12 cellular contexts compared by ENCODE assay signal in the genomic region with DNA sequence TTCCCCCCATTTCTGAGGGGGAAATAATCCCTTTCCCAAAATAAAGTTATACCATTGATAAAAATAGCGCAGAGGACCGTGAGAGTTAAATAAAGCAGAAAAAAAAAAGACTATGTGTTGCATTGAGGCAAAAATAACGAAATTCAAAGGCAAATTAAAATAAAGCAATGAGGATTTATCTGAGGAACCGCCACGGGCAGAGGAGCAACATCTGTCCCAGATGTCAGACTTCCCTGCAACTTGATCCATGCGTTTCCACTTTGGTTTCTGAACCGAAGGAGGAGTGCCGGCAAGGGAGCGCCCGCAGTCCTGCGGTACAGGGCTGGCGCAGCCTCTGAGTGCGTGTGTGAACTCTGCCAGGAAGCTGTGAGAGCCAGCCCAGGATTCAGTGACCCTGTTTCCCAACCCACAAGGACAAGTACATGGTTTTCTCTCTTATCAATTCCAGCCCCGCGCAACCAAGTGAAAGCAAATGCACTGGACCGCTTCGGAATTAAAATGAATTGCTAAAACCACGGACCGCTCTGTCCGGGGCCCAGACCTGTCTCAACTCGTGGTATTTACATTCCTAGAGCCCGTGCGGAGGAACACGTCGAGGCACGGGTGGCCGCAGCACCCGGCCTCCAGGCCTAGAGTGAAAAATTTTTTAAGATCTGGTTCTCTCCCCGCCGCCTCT.
DNase-seq lines count a peak whose midpoint lies in the region; ATAC-seq and TF ChIP-seq lines count a peak whose summit lies in the region.
"Had no signal": no experiment of that assay in that cellular context is flagged by ENCODE, and none has a peak within 500 bp of the region (broad histone marks: within the 10 kb centered on the region; RNA-seq: fewer than 3 reads in every experiment).

No MANE protein-coding gene starts in this region.

- H3K23ac ChIP-seq in H9 (ENCODE audit: insufficient read length, low read depth, low read length) = no peak overlapping the region

- TF ChIP-seq CTCF in H9 (conservative IDR thresholded peaks at IDR 0.05) (no peak), WTC11 (IDR thresholded peaks at IDR 0.05) (no peak)

- CTCF ChIA-PET in WTC11 (lab: Charles Lee) = no interaction called here

- peaks cover 14% of the 10 kb centered on the region for H3K23me2 ChIP-seq in H9 (ENCODE audit: insufficient read length, low read depth, low read length, poor library complexity, severe bottlenecking)

- no peak overlapping the region for H2AFZ ChIP-seq in H9 (ENCODE audit: low read length)

- ATAC-seq in WTC11 (no peak), GM21737 (IDR thresholded peaks at IDR 0.05; ENCODE audit: unreplicated experiment) (no peak)

- no peak overlapping the region for H2BK5ac ChIP-seq in H9 (ENCODE audit: insufficient read length, low read length)

- H3K4me3 Mint-ChIP-seq in H9 (peak overlapping the region in 1 of 2 experiments; percentile 27; a peak in 2 of 5 replicates), WTC11 (peak overlapping the region; percentile 29; the same call in 1 of the 2 replicates)
- H3K4me3 Mint-ChIP-seq: dendritic cell treated with granulocyte-macrophage colony-stimulating factor and Interleukin-4, amounts not matched to agents 40 ng/mL and 50 ng/mL, for 4 days had no signal

- H3K9ac ChIP-seq in H9 (ENCODE audit: extremely low read depth, insufficient read length, low read length) = no peak overlapping the region

- H3K18ac ChIP-seq in H9 (ENCODE audit: insufficient read length, low read depth, low read length) = no peak overlapping the region

- peak overlapping the region; percentile 6 for H3K4me2 ChIP-seq in H9 (ENCODE audit: insufficient read depth, insufficient read length, low read length)

- H4K5ac ChIP-seq in H9 (ENCODE audit: insufficient read length, low read depth, low read length) = no peak overlapping the region

- H2BK120ac ChIP-seq in H9 (ENCODE audit: low read depth, low read length, poor library complexity, severe bottlenecking) = no peak overlapping the region

- H3K27me3 Mint-ChIP-seq in H9 (ENCODE audit: low read depth) = peaks cover 22% of the 10 kb centered on the region
- peaks cover 8% of the 10 kb centered on the region for H3K27me3 Mint-ChIP-seq in WTC11 (ENCODE audit: low read depth)

- H3K36me3 Mint-ChIP-seq in H9 (ENCODE audit: insufficient read depth in 1 of 3, low read depth in 3 of 3) = no peaks in the 10 kb centered on the region
- H3K36me3 Mint-ChIP-seq in WTC11 = no peaks in the 10 kb centered on the region

- H3T11ph ChIP-seq in H9 (ENCODE audit: low read length) = no peak overlapping the region

- POLR2A ChIA-PET in WTC11 (lab: Charles Lee) = no interaction called here

- no peak overlapping the region for H3K4ac ChIP-seq in H9 (ENCODE audit: low read depth, low read length)

- H3K27ac Mint-ChIP-seq in H9 (no peak overlapping the region), WTC11 (no peak overlapping the region)
- H3K27ac Mint-ChIP-seq: dendritic cell treated with granulocyte-macrophage colony-stimulating factor and Interleukin-4, amounts not matched to agents 40 ng/mL and 50 ng/mL, for 4 days had no signal

- no peak overlapping the region for H4K91ac ChIP-seq in H9 (ENCODE audit: insufficient read length, low read depth, low read length)

- H3K9me3 ChIP-seq in H9 (ENCODE audit: control insufficient read depth, low read depth, low read length) = no peaks in the 10 kb centered on the region
- H3K9me3 ChIP-seq: tibial artery had no signal

- H3K4me1 ChIP-seq in H9 (ENCODE audit: insufficient read depth, low read length) = peaks cover 5% of the 10 kb centered on the region; the same call in 1 of the 2 replicates

- no peak overlapping the region for H3K27ac ChIP-seq in H9 (ENCODE audit: insufficient read length, low read depth, low read length)
- H3K27ac ChIP-seq: tibial artery had no signal

- no peak overlapping the region for H2AK5ac ChIP-seq in H9 (ENCODE audit: insufficient read length, low read length)

- H2BK12ac ChIP-seq in H9 (ENCODE audit: insufficient read length, low read depth, low read length) = no peak overlapping the region

- no peak overlapping the region for H3K14ac ChIP-seq in H9 (ENCODE audit: insufficient read depth, low read length)

- no peak overlapping the region for H3K56ac ChIP-seq in H9 (ENCODE audit: insufficient read length, low read depth, low read length)

- no peaks in the 10 kb centered on the region for H4K20me1 ChIP-seq in H9 (ENCODE audit: control insufficient read depth, insufficient read depth, insufficient read length)

- H2BK15ac ChIP-seq in H9 (ENCODE audit: low read depth, low read length) = no peak overlapping the region

- no peaks in the 10 kb centered on the region for H3K79me1 ChIP-seq in H9 (ENCODE audit: insufficient read depth, low read depth, low read length, poor library complexity, severe bottlenecking)

- no peaks in the 10 kb centered on the region for H3K79me2 ChIP-seq in H9 (ENCODE audit: insufficient read depth, low read length)

- peak; percentile 11 for DNase-seq in DMS114 treated with DMSO at 0.1 percent for 48 hours (lab: John Stamatoyannopoulos, UW; ENCODE audit: unreplicated experiment)
- DNase-seq in H9 = peak; percentile 72
- peak; percentile 48 for DNase-seq in WTC11 (ENCODE audit: low spot score)
- peak; percentile 79 for DNase-seq in islet precursor cell
- no peak for DNase-seq in stimulated activated CD8-positive, alpha-beta memory T cell treated with anti-CD3 and anti-CD28 coated beads, Interleukin-4, amount 100 ng/mL, for 48 hours
- DNase-seq in NCI-H345 (lab: John Stamatoyannopoulos, UW) = no peak
- DNase-seq in hippocampal formation (lab: John Stamatoyannopoulos, UW) = no peak
- DNase-seq: NCI-H1436 treated with DMSO at 0.1 percent for 48 hours, occipital lobe, tibial artery had no signal

- no CpG with 5 or more reads among the region's 30 CpGs for WGBS in H9 (ENCODE audit: extremely low coverage, insufficient read length, low lambda C conversion rate)

- peaks cover 43% of the 10 kb centered on the region for H3K27me3 ChIP-seq in H9 (ENCODE audit: insufficient read depth, low read length)

- H3K4me1 Mint-ChIP-seq in H9 (peaks cover 18 to 26% of the 10 kb centered on the region in 2 experiments), WTC11 (peaks cover 52% of the 10 kb centered on the region)

- H4K8ac ChIP-seq in H9 (replicated peaks; ENCODE audit: insufficient read length, low read depth, low read length) = no peak overlapping the region

- H2BK20ac ChIP-seq in H9 (ENCODE audit: low read depth, low read length, poor library complexity, severe bottlenecking) = no peak overlapping the region

- H3K9me3 Mint-ChIP-seq in H9 = peaks cover 4 to 7% of the 10 kb centered on the region in 2 experiments; a peak in 2 of 5 replicates
- H3K9me3 Mint-ChIP-seq in WTC11 = no peaks in the 10 kb centered on the region
- H3K9me3 Mint-ChIP-seq: dendritic cell treated with granulocyte-macrophage colony-stimulating factor and Interleukin-4, amounts not matched to agents 40 ng/mL and 50 ng/mL, for 4 days had no signal

TF ChIP-seq in WTC11, 78 proteins besides CTCF, POLR2A, EP300 and RAD21:
- TF ChIP-seq GABPB1 (CRISPR knock-in tag; IDR thresholded peaks at IDR 0.05) (no peak), AR (CRISPR knock-in tag; IDR thresholded peaks at IDR 0.05) (no peak), IRF2 (CRISPR knock-in tag; IDR thresholded peaks at IDR 0.05; ENCODE audit: borderline replicate concordance, low read depth) (no peak), CBFB (CRISPR knock-in tag; IDR thresholded peaks at IDR 0.05; ENCODE audit: low read depth) (no peak), ZNF232 (CRISPR knock-in tag; IDR thresholded peaks at IDR 0.05) (no peak), ZNF317 (CRISPR knock-in tag; IDR thresholded peaks at IDR 0.05; ENCODE audit: borderline replicate concordance, low read depth) (no peak), GTF2I (CRISPR knock-in tag; conservative IDR thresholded peaks at IDR 0.05) (no peak)
- TF ChIP-seq, protein P1, sequence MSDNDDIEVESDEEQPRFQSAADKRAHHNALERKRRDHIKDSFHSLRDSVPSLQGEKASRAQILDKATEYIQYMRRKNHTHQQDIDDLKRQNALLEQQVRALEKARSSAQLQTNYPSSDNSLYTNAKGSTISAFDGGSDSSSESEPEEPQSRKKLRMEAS (CRISPR knock-in tag; IDR thresholded peaks at IDR 0.05) = no peak

Comparison
In these comparisons a context has a peak if more than half of its experiments do, and no peak if none do; other contexts are left out.
1. DNase-seq: peak in DMS114 treated with DMSO at 0.1 percent for 48 hours (single experiment), H9 (single experiment), WTC11 (single experiment) and islet precursor cell (single experiment); none in stimulated activated CD8-positive, alpha-beta memory T cell treated with anti-CD3 and anti-CD28 coated beads, Interleukin-4, amount 100 ng/mL, for 48 hours (single experiment), NCI-H345 (single experiment) and hippocampal formation (0 of 2).